ENCODE assay signal across 8 cellular contexts in genomic region chr16:48535831-48536599, GRCh38.
DNase-seq lines count a peak whose midpoint lies in the region; ATAC-seq, FAIRE-seq and TF ChIP-seq lines count a peak whose summit lies in the region.

No MANE protein-coding gene starts in this region.

- H3K79me2 ChIP-seq in DOHH2 (ENCODE audit: control insufficient read depth, low read length) (no peaks in the 10 kb centered on the region), GM12878 (ENCODE audit: control insufficient read depth, insufficient read depth, low read length) (no peaks in the 10 kb centered on the region)

- no peaks in the 10 kb centered on the region for H3F3A ChIP-seq in DOHH2 (ENCODE audit: control insufficient read depth, insufficient read depth)

- intact Hi-C loops in GM12878 (cut with micrococcal nuclease; ENCODE audit: unreplicated experiment), result loop anchor here (1.0 to 5.0 kb wide), 4 partner anchors 73 to 169 kb away; no protein-coding TSS in a partner anchor

- H3K4me1 ChIP-seq in DOHH2 (ENCODE audit: control insufficient read depth, low read length), result peaks cover 15% of the 10 kb centered on the region
- H3K4me1 ChIP-seq in GM12878 (ENCODE audit: control insufficient read depth, insufficient read depth, low read length), result peaks cover 24% of the 10 kb centered on the region
- H3K4me1 ChIP-seq in mesodermal cell (ENCODE audit: control insufficient read depth, insufficient read depth, low read length, poor library complexity, severe bottlenecking), result peaks cover 8% of the 10 kb centered on the region
- peaks cover 7% of the 10 kb centered on the region for H3K4me1 ChIP-seq in urinary bladder (ENCODE audit: insufficient read depth)

- peak overlapping the region; percentile 30; the same call in 1 of the 2 replicates for H2AFZ ChIP-seq in GM12878 (ENCODE audit: control insufficient read depth, low read depth, low read length)

- CTCF ChIA-PET in GM12878 (lab: Yijun Ruan, JAX), result interaction anchor here (0.8 to 4.2 kb wide), 8 partner anchors 9 to 369 kb away, joined by 3 to 43 read pairs (median 4); no protein-coding TSS in a partner anchor

- no peaks in the 10 kb centered on the region for H3K36me3 ChIP-seq in DOHH2 (ENCODE audit: control insufficient read depth, low read length)
- H3K36me3 ChIP-seq in GM12878 (ENCODE audit: control insufficient read depth in 2 of 2, insufficient read depth in 2 of 2, low read length in 1 of 2), result peaks cover under 1 to 3% of the 10 kb centered on the region in 2 experiments; a peak in 2 of 4 replicates
- peaks cover 6% of the 10 kb centered on the region for H3K36me3 ChIP-seq in mesodermal cell (ENCODE audit: control insufficient read depth, insufficient read depth, low read length)
- peaks cover 2% of the 10 kb centered on the region for H3K36me3 ChIP-seq in urinary bladder (ENCODE audit: insufficient read depth)

- in situ Hi-C loops in GM12878 (cut with MboI), result no loop called here

- no peak overlapping the region for H3K27ac ChIP-seq in DOHH2 (ENCODE audit: low read depth, low read length)
- peak overlapping the region; percentile 73 for H3K27ac ChIP-seq in GM12878 (ENCODE audit: control insufficient read depth, insufficient read depth)
- H3K27ac ChIP-seq in mesodermal cell (ENCODE audit: low read depth, low read length, severe bottlenecking), result peak overlapping the region; percentile 62
- peak overlapping the region; percentile 58 for H3K27ac ChIP-seq in urinary bladder (ENCODE audit: low read depth)

- H4K20me1 ChIP-seq in DOHH2 (ENCODE audit: control insufficient read depth, insufficient read depth, low read depth, low read length), result no peaks in the 10 kb centered on the region
- H4K20me1 ChIP-seq in GM12878 (ENCODE audit: control insufficient read depth, insufficient read depth), result no peaks in the 10 kb centered on the region

- H3K9ac ChIP-seq in GM12878 (ENCODE audit: control insufficient read depth, insufficient read depth, low read length), result peak overlapping the region; percentile 52; the same call in 1 of the 2 replicates

- no peaks in the 10 kb centered on the region for H3K27me3 ChIP-seq in DOHH2 (ENCODE audit: control insufficient read depth, low read length)
- H3K27me3 ChIP-seq in GM12878 (replicated peaks in 1 of 2; ENCODE audit: control insufficient read depth in 2 of 2, insufficient read depth in 2 of 2, low read length in 1 of 2), result no peaks in the 10 kb centered on the region

- TF ChIP-seq CTCF in DOHH2 (IDR thresholded peaks at IDR 0.05; ENCODE audit: low read depth, low read length, poor library complexity, severe bottlenecking), result no peak
- no peak for TF ChIP-seq CTCF in GM12878 (IDR thresholded peaks at IDR 0.05 in 2 of 3, conservative IDR thresholded peaks at IDR 0.05 in 1 of 3; ENCODE audit: control insufficient read depth in 2 of 3, extremely low read depth in 1 of 3, insufficient read depth in 1 of 3, low read depth in 3 of 3, low read length in 3 of 3)

- TF ChIP-seq POLR2A in GM12878 (IDR thresholded peaks at IDR 0.05; ENCODE audit: low read depth, low read length), result no peak; the same call in 1 of the 2 replicates

- H3K9me2 ChIP-seq in DOHH2 (replicated peaks; ENCODE audit: control insufficient read depth, low read length), result no peaks in the 10 kb centered on the region

- H3K9me3 ChIP-seq in DOHH2 (ENCODE audit: control insufficient read depth, insufficient read depth, low read length), result no peaks in the 10 kb centered on the region
- no peaks in the 10 kb centered on the region for H3K9me3 ChIP-seq in GM12878 (replicated peaks; ENCODE audit: control insufficient read depth, insufficient read depth, low read length)
- H3K9me3 ChIP-seq in mesodermal cell (ENCODE audit: control insufficient read depth, low read length), result no peaks in the 10 kb centered on the region

- RAD21 ChIA-PET in GM12878 (lab: Charles Lee; ENCODE audit: unreplicated experiment), result interaction anchor here (1.0 to 2.8 kb wide), 9 partner anchors 9 to 304 kb away, joined by 3 to 27 read pairs (median 3); partner anchors contain the start of gene SIAH1

- H3K4me3 ChIP-seq in DOHH2 (ENCODE audit: low read length), result no peak overlapping the region
- no peak overlapping the region for H3K4me3 ChIP-seq in GM12878
- no peak overlapping the region for H3K4me3 ChIP-seq in mesodermal cell (ENCODE audit: extremely low read depth, insufficient read depth, low read length, poor library complexity, severe bottlenecking)
- no peak overlapping the region for H3K4me3 ChIP-seq in urinary bladder (ENCODE audit: low read depth, low read length)

- no peak for FAIRE-seq in GM12878 (lab: Jason Lieb, UNC)

- H3K4me2 ChIP-seq in DOHH2 (ENCODE audit: low read length), result peak overlapping the region; percentile 7; the same call in 1 of the 2 replicates
- peak overlapping the region; percentile 45 for H3K4me2 ChIP-seq in GM12878 (ENCODE audit: control insufficient read depth, insufficient read depth)

- peak; percentile 72 for DNase-seq in GM12878 (ENCODE audit: low read depth, low spot score)
- DNase-seq in mesenteric fat pad (ENCODE audit: low spot score), result no peak
- no peak for DNase-seq in DMS153 (lab: John Stamatoyannopoulos, UW)

- 30% methylated on average over 16 of the region's 16 CpGs for WGBS in GM12878 (ENCODE audit: insufficient coverage, insufficient replicate concordance, low lambda C conversion rate, missing lambda C conversion rate)
- 85 to 91% methylated on average over 14 to 16 of the region's 16 CpGs for WGBS in mesodermal cell (ENCODE audit: insufficient coverage in 2 of 2), 2 experiments
- 29% methylated on average over 16 of the region's 16 CpGs for WGBS in urinary bladder

- no TSS peak for BruUV-seq in GM12878 (replicated peaks; lab: Mats Ljungman, UMichigan)

- POLR2A ChIA-PET in GM12878 (lab: Charles Lee), result interaction anchor here (0.6 kb wide), 1 partner anchor 159 kb away, joined by 3 read pairs; no protein-coding TSS in a partner anchor

- TF ChIP-seq RAD21 in GM12878 (IDR thresholded peaks at IDR 0.05; ENCODE audit: insufficient read depth, low read depth, low read length), result 0 out of 2 replicates have a peak, but pooled peaks have one; percentile 7

- TF ChIP-seq EP300 in GM12878 (IDR thresholded peaks at IDR 0.05; ENCODE audit: borderline replicate concordance in 1 of 2, control insufficient read depth in 1 of 2, low read depth in 2 of 2, low read length in 2 of 2), result peak; percentile 71 to 76; a peak in 3 of 4 replicates

- ATAC-seq in GM21381 (IDR thresholded peaks at IDR 0.05; ENCODE audit: unreplicated experiment) (peak; percentile 72), HG03571 (IDR thresholded peaks at IDR 0.05; ENCODE audit: unreplicated experiment) (peak; percentile 66), GM12878 (peak; percentile 85)

- SMC1A ChIA-PET in GM12878 (lab: Charles Lee; ENCODE audit: uncharacterized antibody, unreplicated experiment), result interaction anchor here (0.7 to 3.2 kb wide), 12 partner anchors 9 to 371 kb away, joined by 3 to 14 read pairs (median 4); no protein-coding TSS in a partner anchor

TF ChIP-seq in GM12878, 131 proteins besides CTCF, POLR2A, EP300 and RAD21 (continues in another document):
- TF ChIP-seq PML (IDR thresholded peaks at IDR 0.05; ENCODE audit: low read length) (peak; percentile 42; the same call in 1 of the 2 replicates), IRF5 (IDR thresholded peaks at IDR 0.05; ENCODE audit: borderline replicate concordance) (no peak), RUNX3 (IDR thresholded peaks at IDR 0.05; ENCODE audit: low read length) (peak; percentile 95), HCFC1 (IDR thresholded peaks at IDR 0.05; ENCODE audit: low read length) (no peak), NR2C1 (IDR thresholded peaks at IDR 0.05) (0 out of 2 replicates have a peak, but pooled peaks have one; percentile 18), RFX5 (IDR thresholded peaks at IDR 0.05; ENCODE audit: low read depth, low read length) (no peak), CBFB (IDR thresholded peaks at IDR 0.05; ENCODE audit: low read depth) (peak; percentile 82), PAX5 (IDR thresholded peaks at IDR 0.05; ENCODE audit: borderline replicate concordance, low read depth, low read length) (peak; percentile 81; the same call in 1 of the 2 replicates), HDGF (IDR thresholded peaks at IDR 0.05) (no peak), TAF1 (IDR thresholded peaks at IDR 0.05; ENCODE audit: borderline replicate concordance, low read depth, low read length) (0 out of 2 replicates have a peak, but pooled peaks have one; percentile 14), SUZ12 (IDR thresholded peaks at IDR 0.05; ENCODE audit: unreplicated experiment) (no peak), BCL3 (IDR thresholded peaks at IDR 0.05; ENCODE audit: borderline replicate concordance, insufficient read depth, low read depth, low read length, poor library complexity, severe bottlenecking) (peak; percentile 74)
